Comparison of ENCODE assay signal across 8 cellular contexts in the genomic region with DNA sequence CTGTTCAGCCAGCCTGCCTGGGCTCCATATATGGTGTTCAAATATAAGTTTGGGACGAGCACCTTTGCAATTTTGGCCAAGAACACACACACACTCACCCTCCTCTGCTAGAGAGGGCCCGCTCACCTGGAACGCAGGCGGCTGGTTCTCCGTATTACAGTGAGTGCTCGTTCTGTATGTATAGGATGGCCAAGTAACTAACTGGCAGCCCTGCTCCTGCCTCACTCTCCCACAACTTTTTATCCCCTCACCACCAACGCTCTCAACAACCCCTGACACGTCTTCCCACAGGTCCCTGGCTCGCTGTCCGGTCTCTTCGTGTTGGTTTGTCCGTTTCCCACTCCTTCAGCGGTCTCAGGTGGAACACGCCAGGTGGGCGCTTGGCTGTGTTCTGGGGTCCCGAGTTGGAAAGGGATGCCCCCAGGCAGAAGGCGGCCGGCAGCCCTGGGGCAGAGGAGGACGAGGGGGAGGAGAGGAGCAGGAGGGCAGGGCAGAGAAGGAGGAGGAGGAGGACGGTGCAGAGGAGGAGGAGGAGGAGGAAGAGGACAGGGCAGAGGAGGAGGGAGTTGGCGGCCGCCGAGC. TPM values are rescaled to one million over a fixed set of nuclear protein-coding genes. Genes with fewer than 3 reads are reported as not detected.
DNase-seq lines count a peak whose midpoint lies in the region; ATAC-seq, FAIRE-seq and TF ChIP-seq lines count a peak whose summit lies in the region.

No MANE protein-coding gene starts in this region.

- RAD21 ChIA-PET in GM12878 (lab: Charles Lee; ENCODE audit: unreplicated experiment): no interaction called here

- no peak for TF ChIP-seq POLR2A in GM12878 (IDR thresholded peaks at IDR 0.05; ENCODE audit: low read depth, low read length)
- no peak for TF ChIP-seq POLR2A in HepG2 (IDR thresholded peaks at IDR 0.05; ENCODE audit: insufficient read depth in 1 of 2, low read depth in 2 of 2, low read length in 2 of 2)
- no peak for TF ChIP-seq POLR2A in thyroid gland (IDR thresholded peaks at IDR 0.05)

- TF ChIP-seq RAD21 in GM12878 (IDR thresholded peaks at IDR 0.05; ENCODE audit: insufficient read depth, low read depth, low read length) (no peak), HepG2 (CRISPR knock-in tag; IDR thresholded peaks at IDR 0.05) (no peak)

- SMC1A ChIA-PET in GM12878 (lab: Charles Lee; ENCODE audit: uncharacterized antibody, unreplicated experiment): no interaction called here

- peaks cover 5% of the 10 kb centered on the region for H3K4me1 Mint-ChIP-seq in T-helper 2 cell treated with Interferon-gamma antibody and Interleukin-4, amounts not matched to agents 5 μg/mL and 100 μg/mL, for 36 hours (ENCODE audit: low read depth)

- POLR2A ChIA-PET in GM12878 (lab: Charles Lee) (no interaction called here), HepG2 (lab: Yijun Ruan, JAX) (no interaction called here)

- H3K4me1 ChIP-seq in GM12878 (ENCODE audit: control insufficient read depth, insufficient read depth, low read length): no peaks in the 10 kb centered on the region
- H3K4me1 ChIP-seq in HepG2 (ENCODE audit: insufficient read depth, low read length): 0 out of 2 replicates have a peak, but pooled peaks cover 5% of the 10 kb centered on the region
- H3K4me1 ChIP-seq in thyroid gland: peaks cover 0 to 6% of the 10 kb centered on the region in 2 donors

- no peak overlapping the region for H3K27ac Mint-ChIP-seq in T-helper 2 cell treated with Interferon-gamma antibody and Interleukin-4, amounts not matched to agents 5 μg/mL and 100 μg/mL, for 36 hours

- H3K9me3 ChIP-seq in GM12878 (replicated peaks; ENCODE audit: control insufficient read depth, insufficient read depth, low read length): no peaks in the 10 kb centered on the region
- no peaks in the 10 kb centered on the region for H3K9me3 ChIP-seq in HepG2 (ENCODE audit: low read length)
- H3K9me3 ChIP-seq in thyroid gland: no peaks in the 10 kb centered on the region

- in situ Hi-C loops in GM12878 (cut with MboI) (no loop called here), HepG2 (cut with HindIII; ENCODE audit: extremely low pct_ligation_motif_present, low pct_unique_long_range_greater_than_20kb) (no loop called here)

- H3K27ac ChIP-seq in GM12878 (ENCODE audit: control insufficient read depth, insufficient read depth): no peak overlapping the region
- H3K27ac ChIP-seq in HepG2 (ENCODE audit: extremely low read length, insufficient read depth, low read length): no peak overlapping the region
- peak overlapping the region in 2 of 3 donors; percentile 75 to 82 for H3K27ac ChIP-seq in thyroid gland

- ATAC-seq in GM12878 (no peak), HepG2 (peak; percentile 36), GM18519 (IDR thresholded peaks at IDR 0.05; ENCODE audit: low FRiP score, unreplicated experiment) (no peak), HG03108 (IDR thresholded peaks at IDR 0.05; ENCODE audit: unreplicated experiment) (no peak)

- H3K9me3 Mint-ChIP-seq in T-helper 2 cell treated with Interferon-gamma antibody and Interleukin-4, amounts not matched to agents 5 μg/mL and 100 μg/mL, for 36 hours: no peaks in the 10 kb centered on the region

- H3K36me3 Mint-ChIP-seq in T-helper 2 cell treated with Interferon-gamma antibody and Interleukin-4, amounts not matched to agents 5 μg/mL and 100 μg/mL, for 36 hours (ENCODE audit: low read depth): no peaks in the 10 kb centered on the region

- H4K20me1 ChIP-seq in GM12878 (ENCODE audit: control insufficient read depth, insufficient read depth) (no peaks in the 10 kb centered on the region), HepG2 (ENCODE audit: insufficient read depth, low read length) (no peaks in the 10 kb centered on the region)

- no peak overlapping the region; the same call in 1 of the 2 replicates for H3K9ac ChIP-seq in GM12878 (ENCODE audit: control insufficient read depth, insufficient read depth, low read length)
- H3K9ac ChIP-seq in HepG2 (ENCODE audit: insufficient read depth, low read depth, low read length): no peak overlapping the region

- CTCF ChIA-PET in GM12878 (lab: Yijun Ruan, JAX): no interaction called here
- CTCF ChIA-PET in HepG2 (lab: Yijun Ruan, JAX; ENCODE audit: low intra/inter-chr PET ratio, low total read pairs): no interaction called here

- peaks cover 3 to 7% of the 10 kb centered on the region in 2 experiments for H3K27me3 ChIP-seq in GM12878 (replicated peaks in 1 of 2; ENCODE audit: control insufficient read depth in 2 of 2, insufficient read depth in 2 of 2, low read length in 1 of 2)
- peaks cover 3 to 9% of the 10 kb centered on the region in 2 experiments; a peak in 3 of 5 replicates for H3K27me3 ChIP-seq in HepG2 (ENCODE audit: control insufficient read depth in 1 of 2, insufficient read depth in 2 of 2, low read length in 2 of 2)
- no peaks in the 10 kb centered on the region for H3K27me3 ChIP-seq in thyroid gland

- H3K4me3 ChIP-seq in GM12878: peak overlapping the region; percentile 72; the same call in 1 of the 2 replicates
- H3K4me3 ChIP-seq in HepG2 (replicated peaks in 1 of 3; ENCODE audit: insufficient read depth in 1 of 3, low read depth in 2 of 3, low read length in 3 of 3): peak overlapping the region in 2 of 3 experiments; percentile 76 to 80; a peak in 4 of 6 replicates
- H3K4me3 ChIP-seq in thyroid gland (replicated peaks in 1 of 3): peak overlapping the region in 2 of 3 donors; percentile 64 to 67

- WGBS in GM12878 (ENCODE audit: insufficient coverage, insufficient replicate concordance, low lambda C conversion rate, missing lambda C conversion rate): 34% methylated on average over 23 of the region's 23 CpGs
- WGBS in HepG2 (ENCODE audit: low lambda C conversion rate): 27% methylated on average over 20 of the region's 23 CpGs
- 10 to 16% methylated on average over 23 of the region's 23 CpGs for WGBS in thyroid gland, 2 donors

- H3K36me3 ChIP-seq in GM12878 (ENCODE audit: control insufficient read depth in 2 of 2, insufficient read depth in 2 of 2, low read length in 1 of 2): no peaks in the 10 kb centered on the region
- H3K36me3 ChIP-seq in HepG2 (replicated peaks in 1 of 2; ENCODE audit: control insufficient read depth in 1 of 2, insufficient read depth in 2 of 2, low read length in 2 of 2): no peaks in the 10 kb centered on the region
- no peaks in the 10 kb centered on the region for H3K36me3 ChIP-seq in thyroid gland

- TF ChIP-seq EP300 in GM12878 (IDR thresholded peaks at IDR 0.05; ENCODE audit: borderline replicate concordance in 1 of 2, control insufficient read depth in 1 of 2, low read depth in 2 of 2, low read length in 2 of 2): no peak
- TF ChIP-seq EP300 in HepG2 (IDR thresholded peaks at IDR 0.05; ENCODE audit: low read depth in 2 of 2, low read length in 2 of 2): no peak
- TF ChIP-seq EP300 in HepG2 (CRISPR knock-in tag; IDR thresholded peaks at IDR 0.05; ENCODE audit: borderline replicate concordance): no peak

- H3K4me2 ChIP-seq in GM12878 (ENCODE audit: control insufficient read depth, insufficient read depth) (peak overlapping the region; percentile 98), HepG2 (ENCODE audit: low read depth, low read length) (peak overlapping the region; percentile 92)

- FAIRE-seq in GM12878 (lab: Jason Lieb, UNC): no peak
- FAIRE-seq in HepG2 (lab: Jason Lieb, UNC): no peak

- H3K4me3 Mint-ChIP-seq in T-helper 2 cell treated with Interferon-gamma antibody and Interleukin-4, amounts not matched to agents 5 μg/mL and 100 μg/mL, for 36 hours: peak overlapping the region; percentile 47

- BruUV-seq in GM12878 (replicated peaks; lab: Mats Ljungman, UMichigan) (no TSS peak), HepG2 (replicated peaks; lab: Mats Ljungman, UMichigan) (no TSS peak)

- TF ChIP-seq CTCF in GM12878 (IDR thresholded peaks at IDR 0.05 in 2 of 3, conservative IDR thresholded peaks at IDR 0.05 in 1 of 3; ENCODE audit: control insufficient read depth in 2 of 3, extremely low read depth in 1 of 3, insufficient read depth in 1 of 3, low read depth in 3 of 3, low read length in 3 of 3) (no peak), HepG2 (CRISPR knock-in tag; IDR thresholded peaks at IDR 0.05) (no peak), thyroid gland (IDR thresholded peaks at IDR 0.05) (no peak)

- H3K79me2 ChIP-seq in GM12878 (ENCODE audit: control insufficient read depth, insufficient read depth, low read length) (no peaks in the 10 kb centered on the region), HepG2 (ENCODE audit: insufficient read depth, low read length) (no peaks in the 10 kb centered on the region)

- H3K27me3 Mint-ChIP-seq in T-helper 2 cell treated with Interferon-gamma antibody and Interleukin-4, amounts not matched to agents 5 μg/mL and 100 μg/mL, for 36 hours (ENCODE audit: low read depth): peaks cover 69% of the 10 kb centered on the region

- intact Hi-C loops in GM12878 (cut with micrococcal nuclease; ENCODE audit: unreplicated experiment): no loop called here
- intact Hi-C loops in HepG2 (cut with micrococcal nuclease; ENCODE audit: unreplicated experiment): no loop called here
- intact Hi-C loops in thyroid gland (cut with DNase I): no loop called here

- H2AFZ ChIP-seq in GM12878 (ENCODE audit: control insufficient read depth, low read depth, low read length): peak overlapping the region; percentile 81
- no peak overlapping the region for H2AFZ ChIP-seq in HepG2 (ENCODE audit: low read length)

- DNase-seq in T-helper 2 cell treated with Interferon-gamma antibody and Interleukin-4, amounts not matched to agents 5 μg/mL and 100 μg/mL, for 36 hours (ENCODE audit: low spot score): no peak
- no peak for DNase-seq in T-helper 2 cell
- DNase-seq in GM12878 (ENCODE audit: low read depth, low spot score): no peak
- DNase-seq in HepG2 (ENCODE audit: low spot score): no peak
- peak; percentile 4 to 5 for DNase-seq in thyroid gland
- no peak for DNase-seq in AML-193 (lab: John Stamatoyannopoulos, UW)

RNA-seq across cellular contexts. Expression of a gene that starts 0.4 kb away (rescaled TPM):
- 0.42 TPM in 1 of 2 replicates, not detected in the other for total RNA-seq in GM12878 (2013; cell fraction: nucleolus; rRNA removed)
- 0.87 and 1.3 TPM in 2 replicates for total RNA-seq in GM12878 (2014; rRNA removed)
- 1.2 and 1.5 TPM in 2 replicates for total RNA-seq in GM12878 (2014; rRNA removed; fragmentation: Illumina TruSeq; extraction: Trizol)
- total RNA-seq in GM12878 (2021): 1.2 and 2.2 TPM in 2 replicates
- 0.43 TPM for polyA plus RNA-seq in GM12878 (2011; ENCODE audit: low read depth)
- 0.04 and 0.07 TPM in 2 replicates for polyA plus RNA-seq in GM12878 (2011; rRNA removed)
- 0.03 TPM in 2 replicates for polyA plus RNA-seq in GM12878 (2011; cell fraction: cytosol; rRNA removed)
- 0.28 TPM in 1 of 2 replicates, not detected in the other for polyA plus RNA-seq in GM12878 (2011; cell fraction: nucleus; rRNA removed)
- 0.46 and 1.3 TPM in 2 replicates for polyA plus RNA-seq in GM12878 (2012)
- polyA plus RNA-seq in GM12878 (2014; fragmentation: Illumina TruSeq; extraction: Trizol): 1.3 and 2.4 TPM in 2 replicates
- polyA plus RNA-seq in GM12878 (2014; fragmentation: Nextera tagmentation; extraction: Ambion mirVana): under 1 TPM; 0.29 TPM
- polyA plus RNA-seq in GM12878 (2014; rRNA removed): 1.1 and 1.5 TPM in 2 replicates
- 1 to 10 TPM; 1.9 to 2.7 TPM for polyA plus RNA-seq in GM12878 (2016; fragmentation: Nextera tagmentation; extraction: Ambion mirVana)
- 0.46 TPM in 1 of 2 replicates, not detected in the other for polyA minus RNA-seq in GM12878 (2011; rRNA and poly(A)+ RNA removed)
- polyA minus RNA-seq in GM12878 (2011; cell fraction: cytosol; rRNA and poly(A)+ RNA removed): not detected in 2 replicates
- not detected in 2 replicates for polyA minus RNA-seq in GM12878 (2011; cell fraction: nucleus; rRNA and poly(A)+ RNA removed)
- 1.4 and 1.5 TPM in 2 replicates for total RNA-seq in HepG2 (2016; rRNA removed; fragmentation: Illumina TruSeq; extraction: Trizol)
- 1.1 and 1.8 TPM in 2 replicates for total RNA-seq in HepG2 (2016; cell fraction: cytosol; rRNA removed; fragmentation: Illumina TruSeq; extraction: Trizol; ENCODE audit: low read depth)
- total RNA-seq in HepG2 (2016; cell fraction: insoluble cytoplasmic fraction; rRNA removed; fragmentation: Illumina TruSeq; extraction: Trizol): 0.79 and 2.2 TPM in 2 replicates
- 0.96 and 1.7 TPM in 2 replicates for total RNA-seq in HepG2 (2016; cell fraction: membrane; rRNA removed; fragmentation: Illumina TruSeq; extraction: Trizol)
- 1.4 and 1.5 TPM in 2 replicates for total RNA-seq in HepG2 (2016; cell fraction: nucleus; rRNA removed; fragmentation: Illumina TruSeq; extraction: Trizol)
- polyA plus RNA-seq in HepG2 (2011; rRNA removed): 1.6 and 1.9 TPM in 2 replicates
- polyA plus RNA-seq in HepG2 (2011; cell fraction: cytosol; rRNA removed): 0.98 and 1.4 TPM in 2 replicates
- polyA plus RNA-seq in HepG2 (2011; cell fraction: nucleus; rRNA removed): 0.59 and 0.96 TPM in 2 replicates
- 0.49 and 0.52 TPM in 2 replicates for polyA plus RNA-seq in HepG2 (2012)
- 0.66 and 0.92 TPM in 2 replicates for polyA plus RNA-seq in HepG2 (2016; cell fraction: cytosol; fragmentation: Illumina TruSeq; extraction: Trizol; ENCODE audit: low read depth)
- 1.1 and 1.3 TPM in 2 replicates for polyA plus RNA-seq in HepG2 (2016; cell fraction: insoluble cytoplasmic fraction; fragmentation: Illumina TruSeq; extraction: Trizol; ENCODE audit: low read depth)
- polyA plus RNA-seq in HepG2 (2016; cell fraction: membrane; fragmentation: Illumina TruSeq; extraction: Trizol; ENCODE audit: low read depth): 0.57 and 1.9 TPM in 2 replicates
- 1.8 TPM in 2 replicates for polyA plus RNA-seq in HepG2 (2016; cell fraction: nucleus; fragmentation: Illumina TruSeq; extraction: Trizol; ENCODE audit: insufficient read depth, low read depth)
- 3.4 and 28.8 TPM in 2 replicates for polyA minus RNA-seq in HepG2 (2011; rRNA and poly(A)+ RNA removed; ENCODE audit: low replicate concordance)
- 0.79 and 0.97 TPM in 2 replicates for polyA minus RNA-seq in HepG2 (2011; cell fraction: cytosol; rRNA and poly(A)+ RNA removed)
- 5.0 and 5.9 TPM in 2 replicates for polyA minus RNA-seq in HepG2 (2011; cell fraction: nucleus; rRNA and poly(A)+ RNA removed)
- total RNA-seq in thyroid gland: 10 to 100 TPM; 12.0 to 29.2 (median 18.5) TPM

Comparison
In these comparisons a context has a peak if more than half of its experiments do, and no peak if none do; other contexts are left out.
1. DNase-seq: peak in thyroid gland (2 of 2); none in T-helper 2 cell treated with Interferon-gamma antibody and Interleukin-4, amounts not matched to agents 5 μg/mL and 100 μg/mL, for 36 hours (single experiment), T-helper 2 cell (0 of 5), GM12878 (single experiment), HepG2 (single experiment) and AML-193 (0 of 2).
2. H3K27ac ChIP-seq: peak in thyroid gland (2 of 3); none in GM12878 (single experiment) and HepG2 (single experiment).
3. Peak in every context shown above with its lines, with median percentiles within 50 percentile points of each other: H3K4me3 ChIP-seq.